28 cellular contexts compared by ENCODE assay signal in the genomic region with DNA sequence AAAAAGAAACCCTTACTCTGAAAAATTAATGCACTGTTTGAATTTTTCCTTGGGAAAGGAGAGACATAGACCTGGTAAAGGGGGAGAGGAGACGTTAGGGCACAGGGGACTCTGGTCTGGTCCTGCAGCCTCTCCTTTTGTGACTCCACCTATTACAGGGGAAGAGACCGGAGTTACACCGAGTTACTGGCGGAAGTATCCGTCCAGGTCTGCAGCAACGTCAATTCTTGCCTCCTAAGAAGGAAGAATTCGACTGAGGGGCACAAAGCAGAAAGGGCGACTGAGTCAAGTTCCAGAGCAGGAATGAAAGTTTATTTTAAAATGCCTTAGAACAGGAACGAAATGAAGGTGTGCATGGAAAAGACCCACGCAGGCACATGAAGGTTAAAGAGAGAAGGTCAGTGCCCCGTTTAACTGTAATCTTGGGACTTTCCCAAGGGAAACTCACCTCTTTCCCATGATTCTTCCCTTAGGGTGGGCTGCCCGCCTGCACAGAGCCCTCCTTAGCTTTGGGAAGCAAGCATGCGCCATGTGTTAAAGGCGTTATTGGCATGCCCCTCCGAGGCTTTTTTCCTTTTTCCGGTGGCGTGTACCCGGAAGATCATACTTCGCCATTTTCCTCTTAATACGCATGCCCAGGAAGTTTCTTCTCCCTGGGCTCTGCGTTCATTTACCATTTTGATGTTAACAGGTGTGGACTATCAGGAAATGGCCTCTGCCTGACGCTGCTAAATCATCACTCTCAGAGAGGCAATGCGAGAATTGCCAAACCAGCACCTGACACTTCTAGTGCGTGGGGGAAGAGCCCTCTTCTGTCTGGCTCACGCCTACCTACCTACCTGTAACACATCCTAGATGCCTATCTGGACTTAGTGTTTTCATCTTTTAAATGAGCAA.
"Had no signal": no experiment of that assay in that cellular context is flagged by ENCODE, and none has a peak within 500 bp of the region (broad histone marks: within the 10 kb centered on the region; RNA-seq: fewer than 3 reads in every experiment).

No MANE protein-coding gene starts in this region.

- H3K79me2 ChIP-seq: hepatocyte had no signal

- H3K27me3 Mint-ChIP-seq: dendritic cell treated with granulocyte-macrophage colony-stimulating factor and Interleukin-4, amounts not matched to agents 40 ng/mL and 50 ng/mL, for 4 days; memory B cell had no signal

- H3K36me3 Mint-ChIP-seq: memory B cell; natural killer cell; stimulated activated effector memory CD8-positive, alpha-beta T cell treated with anti-CD3 and anti-CD28 coated beads, Interleukin-12 subunit alpha, Interleukin-12 subunit beta, amount 100 ng/mL, for 72 hours had no signal

- H3K4me3 ChIP-seq: colonic mucosa, esophagus muscularis mucosa, gastroesophageal sphincter, heart left ventricle, hepatocyte, lung, pancreas, right lobe of liver, stomach, thoracic aorta, tibial nerve, upper lobe of left lung had no signal

- H3K36me3 ChIP-seq: colonic mucosa, esophagus muscularis mucosa, gastroesophageal sphincter, heart left ventricle, pancreas, right lobe of liver, stomach, thoracic aorta, tibial nerve, upper lobe of left lung had no signal

- H3K4me1 ChIP-seq: colonic mucosa, esophagus muscularis mucosa, gastroesophageal sphincter, heart left ventricle, pancreas, right lobe of liver, stomach, upper lobe of left lung had no signal

- H3K27ac Mint-ChIP-seq: dendritic cell treated with granulocyte-macrophage colony-stimulating factor and Interleukin-4, amounts not matched to agents 40 ng/mL and 50 ng/mL, for 4 days; endodermal cell; memory B cell; natural killer cell; stimulated activated effector memory CD8-positive, alpha-beta T cell treated with anti-CD3 and anti-CD28 coated beads, Interleukin-12 subunit alpha, Interleukin-12 subunit beta, amount 100 ng/mL, for 72 hours had no signal

- H3K4me3 Mint-ChIP-seq: dendritic cell treated with granulocyte-macrophage colony-stimulating factor and Interleukin-4, amounts not matched to agents 40 ng/mL and 50 ng/mL, for 4 days; endodermal cell; memory B cell; natural killer cell; stimulated activated effector memory CD8-positive, alpha-beta T cell treated with anti-CD3 and anti-CD28 coated beads, Interleukin-12 subunit alpha, Interleukin-12 subunit beta, amount 100 ng/mL, for 72 hours had no signal

- ATAC-seq: foreskin keratinocyte; gastroesophageal sphincter; heart left ventricle; left lobe of liver; natural killer cell; pancreas; right lobe of liver; stimulated activated effector memory CD8-positive, alpha-beta T cell treated with anti-CD3 and anti-CD28 coated beads, Interleukin-12 subunit alpha, Interleukin-12 subunit beta, amount 100 ng/mL, for 72 hours had no signal

- H2AFZ ChIP-seq: hepatocyte had no signal

- H3K4me1 Mint-ChIP-seq: memory B cell; natural killer cell; stimulated activated effector memory CD8-positive, alpha-beta T cell treated with anti-CD3 and anti-CD28 coated beads, Interleukin-12 subunit alpha, Interleukin-12 subunit beta, amount 100 ng/mL, for 72 hours had no signal

- H3K27me3 ChIP-seq: colonic mucosa, foreskin keratinocyte, gastroesophageal sphincter, heart left ventricle, hepatocyte, pancreas, right lobe of liver, stomach, tibial nerve, upper lobe of left lung had no signal

- DNase-seq: colonic mucosa; effector CD8-positive, alpha-beta T cell; endodermal cell; foreskin keratinocyte; heart left ventricle; kidney; natural killer cell; occipital lobe; pancreas; right lobe of liver; small intestine; stimulated activated CD4-positive, alpha-beta T cell treated with anti-CD3 and anti-CD28 coated beads, Interleukin-1b, Interleukin-23, amount 100 ng/mL, for 48 hours; stimulated activated CD4-positive, alpha-beta T cell treated with anti-CD3 and anti-CD28 coated beads, Interleukin-4, amount 100 ng/mL, for 24 hours; stimulated activated naive CD4-positive, alpha-beta T cell treated with Interleukin-2 at 50 U/mL for 16 hours; stomach; upper lobe of left lung had no signal

- H3K9me3 Mint-ChIP-seq: dendritic cell treated with granulocyte-macrophage colony-stimulating factor and Interleukin-4, amounts not matched to agents 40 ng/mL and 50 ng/mL, for 4 days; endodermal cell; memory B cell had no signal

- H3K27ac ChIP-seq: colonic mucosa, esophagus muscularis mucosa, foreskin keratinocyte, gastroesophageal sphincter, heart left ventricle, hepatocyte, pancreas, right lobe of liver, stomach, thoracic aorta, tibial nerve, upper lobe of left lung had no signal

- FAIRE-seq: endothelial cell of umbilical vein, kidney, pancreas, small intestine, urothelium cell line had no signal

- H3K4me2 ChIP-seq: hepatocyte had no signal

- H3K9me3 ChIP-seq: colonic mucosa, esophagus muscularis mucosa, gastroesophageal sphincter, heart left ventricle, pancreas, right lobe of liver, stomach, thoracic aorta, tibial nerve, upper lobe of left lung had no signal
